In the genomic region with DNA sequence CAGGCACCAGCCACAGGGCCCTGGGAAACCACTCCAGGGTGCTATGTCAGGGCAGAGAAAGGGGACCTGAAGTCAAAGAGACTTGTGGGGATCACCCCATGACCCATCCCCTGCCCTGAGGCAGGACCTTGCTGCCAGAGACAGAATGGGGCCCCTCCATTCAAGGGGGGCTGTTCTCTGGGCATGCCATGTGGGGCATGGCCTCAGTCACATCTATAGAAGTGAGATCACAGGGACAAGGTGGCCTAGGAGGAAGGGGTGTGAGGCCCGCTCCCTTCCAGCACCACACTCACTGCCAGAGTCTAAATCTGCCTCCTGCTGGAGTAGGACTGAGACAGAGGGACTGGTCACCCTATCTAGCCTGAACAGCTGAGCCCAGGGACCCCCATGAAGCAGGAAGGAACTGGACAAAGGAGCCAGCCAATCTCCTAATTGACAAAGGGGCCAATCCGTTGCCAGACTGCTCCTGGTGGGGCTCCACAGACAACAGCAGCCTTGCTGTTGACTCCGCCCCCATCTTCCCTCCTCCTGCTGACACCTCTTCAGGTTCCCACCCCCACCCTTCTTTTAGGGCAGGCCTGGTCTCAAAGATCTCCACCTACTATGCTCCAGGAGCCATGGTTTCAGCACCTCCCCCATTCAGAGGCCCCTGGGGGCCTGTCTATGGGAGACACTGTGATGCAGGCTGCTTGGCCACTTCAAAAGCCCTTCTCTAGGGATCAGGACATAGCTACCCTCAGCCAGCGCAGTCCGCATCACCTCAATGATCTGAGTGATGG, we compare ENCODE assay signal across 9 cellular contexts. TPM values are rescaled to one million over a fixed set of nuclear protein-coding genes. Genes with fewer than 3 reads are reported as not detected.
A peak's percentile ranks its signal among the peaks of the same experiment; 100 is the strongest.
DNase-seq lines count a peak whose midpoint lies in the region; ATAC-seq lines count a peak whose summit lies in the region.
"Had no signal": no experiment of that assay in that cellular context is flagged by ENCODE, and none has a peak within 500 bp of the region (broad histone marks: within the 10 kb centered on the region; RNA-seq: fewer than 3 reads in every experiment).

No MANE protein-coding gene starts in this region.

- H3K27ac Mint-ChIP-seq in IgD-negative memory B cell, result peak overlapping the region in 2 of 3 donors; percentile 42 to 59
- peak overlapping the region; percentile 52 for H3K27ac Mint-ChIP-seq in stimulated activated naive CD8-positive, alpha-beta T cell treated with anti-CD3 and anti-CD28 coated beads, Interleukin-15, Interleukin-2, amounts not matched to agents 100 ng/mL and 50 ng/mL, for 24 hours

- peak overlapping the region; percentile 74 for H3K27ac ChIP-seq in right cardiac atrium (ENCODE audit: low read length)

- DNase-seq in adipocyte (ENCODE audit: low read depth) (peak; percentile 40), right cardiac atrium (peak in 1 of 3 donors; percentile 60), SIG-M5 treated with dmso at 0.1 percent for 504 hours (lab: John Stamatoyannopoulos, UW; ENCODE audit: unreplicated experiment) (no peak), OCI-M2 (lab: John Stamatoyannopoulos, UW; ENCODE audit: unreplicated experiment) (no peak), SKM-1 (lab: John Stamatoyannopoulos, UW; ENCODE audit: unreplicated experiment) (no peak)
- no peak for DNase-seq in NK-92 treated with Interleukin-12 subunit alpha and Interleukin-12 subunit beta, amount 100 ng/mL, for 24 hours (lab: John Stamatoyannopoulos, UW)
- DNase-seq: cerebellar nuclear complex had no signal

- H3K36me3 ChIP-seq in adipocyte (ENCODE audit: control insufficient read depth, insufficient read depth, low read length, severe bottlenecking), result peaks cover 36% of the 10 kb centered on the region

- no peaks in the 10 kb centered on the region for H3K9me3 ChIP-seq in adipocyte (ENCODE audit: control insufficient read depth, low read length)
- no peaks in the 10 kb centered on the region for H3K9me3 ChIP-seq in right cardiac atrium (ENCODE audit: control insufficient read depth, low read length)

- 84% methylated on average over 5 of the region's 5 CpGs for WGBS in right cardiac atrium

- H3K27me3 ChIP-seq in adipocyte (replicated peaks; ENCODE audit: control insufficient read depth, insufficient read depth, low read length) (no peaks in the 10 kb centered on the region), right cardiac atrium (ENCODE audit: control insufficient read depth, insufficient read depth) (no peaks in the 10 kb centered on the region)

- H3K9ac ChIP-seq in adipocyte (ENCODE audit: low read length), result peak overlapping the region; percentile 3

- H3K4me1 ChIP-seq in adipocyte (ENCODE audit: control insufficient read depth, insufficient read depth, low read length) (peaks cover 64% of the 10 kb centered on the region), right cardiac atrium (ENCODE audit: control insufficient read depth, insufficient read depth, low read length) (no peaks in the 10 kb centered on the region)

- no peaks in the 10 kb centered on the region for H3K27me3 Mint-ChIP-seq in IgD-negative memory B cell
- H3K27me3 Mint-ChIP-seq in stimulated activated naive CD8-positive, alpha-beta T cell treated with anti-CD3 and anti-CD28 coated beads, Interleukin-15, Interleukin-2, amounts not matched to agents 100 ng/mL and 50 ng/mL, for 24 hours, result no peaks in the 10 kb centered on the region

- peaks cover 12 to 15% (median 13%) of the 10 kb centered on the region in 3 donors for H3K4me1 Mint-ChIP-seq in IgD-negative memory B cell
- peaks cover 27% of the 10 kb centered on the region for H3K4me1 Mint-ChIP-seq in stimulated activated naive CD8-positive, alpha-beta T cell treated with anti-CD3 and anti-CD28 coated beads, Interleukin-15, Interleukin-2, amounts not matched to agents 100 ng/mL and 50 ng/mL, for 24 hours (ENCODE audit: low read depth)

- peaks cover 1% of the 10 kb centered on the region for H3K36me3 Mint-ChIP-seq in IgD-negative memory B cell
- H3K36me3 Mint-ChIP-seq in stimulated activated naive CD8-positive, alpha-beta T cell treated with anti-CD3 and anti-CD28 coated beads, Interleukin-15, Interleukin-2, amounts not matched to agents 100 ng/mL and 50 ng/mL, for 24 hours (ENCODE audit: low read depth), result peaks cover 12% of the 10 kb centered on the region

- no peaks in the 10 kb centered on the region for H3K9me3 Mint-ChIP-seq in IgD-negative memory B cell
- no peaks in the 10 kb centered on the region for H3K9me3 Mint-ChIP-seq in stimulated activated naive CD8-positive, alpha-beta T cell treated with anti-CD3 and anti-CD28 coated beads, Interleukin-15, Interleukin-2, amounts not matched to agents 100 ng/mL and 50 ng/mL, for 24 hours

- H3K4me3 ChIP-seq in adipocyte (ENCODE audit: low read length) (no peak overlapping the region), right cardiac atrium (ENCODE audit: low read length) (no peak overlapping the region)

- no peak overlapping the region for H3K4me3 Mint-ChIP-seq in IgD-negative memory B cell
- no peak overlapping the region for H3K4me3 Mint-ChIP-seq in stimulated activated naive CD8-positive, alpha-beta T cell treated with anti-CD3 and anti-CD28 coated beads, Interleukin-15, Interleukin-2, amounts not matched to agents 100 ng/mL and 50 ng/mL, for 24 hours

- intact Hi-C loops in right cardiac atrium (cut with DNase I), result no loop called here

- peak; percentile 3 to 20 for ATAC-seq in right cardiac atrium

RNA-seq across cellular contexts. Expression of a gene that starts 26.0 kb away (rescaled TPM):
- polyA plus RNA-seq in IgD-negative memory B cell, result 1.2 TPM
- 100 to 1,000 TPM; 346 to 441 (median 427) TPM for total RNA-seq in right cardiac atrium
- polyA plus RNA-seq in right cardiac atrium, result 441 TPM

RNA-seq across cellular contexts. Expression of a gene that starts 50.2 kb away (rescaled TPM):
- polyA plus RNA-seq in IgD-negative memory B cell (3,054 TPM), right cardiac atrium (1,948 TPM)
- 1,000 to 10,000 TPM; 3,773 to 5,353 (median 5,000) TPM for total RNA-seq in right cardiac atrium

Comparison
In these comparisons a context has a peak if more than half of its experiments do, and no peak if none do; other contexts are left out.
1. RNA of a gene that starts 26.0 kb away (polyA plus RNA-seq): 441 TPM in right cardiac atrium (single experiment); 1.2 TPM in IgD-negative memory B cell (single experiment); every median in the first group is over 100 times any median in the second.